In the genomic region with DNA sequence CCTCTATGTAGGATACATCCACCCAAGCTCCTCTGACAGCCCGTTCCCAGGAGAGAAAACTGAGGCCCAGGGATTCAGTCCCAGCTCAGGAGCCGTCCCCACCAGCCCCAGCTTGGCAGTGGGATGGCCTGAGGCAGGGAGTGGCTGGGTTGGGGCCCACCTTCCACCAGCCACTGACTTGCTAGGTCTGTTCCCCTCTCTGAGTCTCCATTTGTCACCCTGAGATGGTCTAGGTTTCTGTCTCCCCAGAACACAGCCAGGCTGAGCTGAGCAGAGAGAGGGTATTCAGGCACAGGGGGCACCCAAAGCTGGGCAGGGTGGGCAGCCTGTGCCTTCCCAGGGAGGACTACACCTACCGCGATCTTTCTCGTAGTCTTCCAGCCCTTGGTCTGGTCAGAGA, we compare ENCODE assay signal across 1 cellular context.
TF ChIP-seq lines count a peak whose summit lies in the region.

No MANE protein-coding gene starts in this region.

TF ChIP-seq in WTC11, 78 proteins besides CTCF, POLR2A, EP300 and RAD21 (continued from another document):
- TF ChIP-seq HMGXB4 (CRISPR knock-in tag; IDR thresholded peaks at IDR 0.05): no peak
